Comparison of ENCODE assay signal across 19 cellular contexts in the genomic region with DNA sequence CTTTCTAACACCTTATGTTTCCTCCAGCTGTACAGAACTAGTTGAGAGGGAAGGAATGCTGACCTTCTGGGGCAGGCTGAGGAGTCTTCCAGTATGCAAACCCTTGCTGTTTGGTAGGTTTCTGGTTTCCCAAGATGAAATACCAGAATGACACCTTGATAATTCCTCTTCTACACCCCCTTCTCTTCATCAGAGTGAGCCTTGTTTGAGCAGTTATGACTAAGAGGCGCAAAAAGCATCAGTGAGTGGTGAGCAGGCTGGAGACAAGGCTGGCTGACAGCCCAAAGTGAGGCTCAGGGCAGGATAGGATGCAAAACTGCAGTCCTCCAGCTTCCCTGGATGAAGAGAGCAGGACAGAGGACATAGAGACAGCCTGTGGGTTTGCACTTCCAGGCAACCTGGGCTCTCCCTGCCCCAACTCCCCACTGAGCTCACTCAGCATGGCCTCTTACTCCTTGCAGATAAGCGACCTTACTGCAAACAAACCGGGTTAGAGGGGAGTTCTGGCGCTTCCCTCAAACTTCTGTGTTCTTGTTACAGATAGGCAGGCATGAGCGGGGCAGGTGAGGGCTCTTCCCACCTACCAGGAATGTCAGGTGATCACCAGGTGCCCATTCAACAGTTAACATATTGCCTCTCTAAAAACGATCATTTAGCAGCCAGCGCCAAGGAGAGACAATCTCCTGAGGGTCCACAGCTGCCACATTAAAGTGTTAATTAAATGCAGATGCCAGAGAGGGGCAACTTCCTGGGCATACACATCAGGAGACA. TPM values are rescaled to one million over a fixed set of nuclear protein-coding genes. Genes with fewer than 3 reads are reported as not detected.
DNase-seq lines count a peak whose midpoint lies in the region; ATAC-seq and TF ChIP-seq lines count a peak whose summit lies in the region.
"Had no signal": no experiment of that assay in that cellular context is flagged by ENCODE, and none has a peak within 500 bp of the region (broad histone marks: within the 10 kb centered on the region; RNA-seq: fewer than 3 reads in every experiment).

No MANE protein-coding gene starts in this region.

- peak overlapping the region; percentile 15 for H3K27ac Mint-ChIP-seq in activated T-helper 1 cell treated with anti-CD3 and anti-CD28 coated beads, Interleukin-12 subunit alpha, Interleukin-12 subunit beta, Interleukin-2, Interleukin-4 antibody, amounts not matched to agents 30 ng/mL and 10 ng/mL and 1 ng/mL, durations not matched to agents 14 hours and 24 hours and 36 hours
- H3K27ac Mint-ChIP-seq: T-helper 2 cell treated with Interferon-gamma antibody and Interleukin-4, amounts not matched to agents 5 μg/mL and 100 μg/mL, for 36 hours had no signal

- no peak overlapping the region for H3K27ac ChIP-seq in right atrium auricular region
- peak overlapping the region; percentile 42 for H3K27ac ChIP-seq in hepatocyte
- no peak overlapping the region for H3K27ac ChIP-seq in upper lobe of right lung
- H3K27ac ChIP-seq: breast epithelium, sigmoid colon, vagina had no signal

- H2AFZ ChIP-seq in hepatocyte = no peak overlapping the region

- H3K9me3 ChIP-seq in right atrium auricular region = no peaks in the 10 kb centered on the region
- no peaks in the 10 kb centered on the region for H3K9me3 ChIP-seq in hepatocyte (ENCODE audit: low read depth)
- H3K9me3 ChIP-seq in upper lobe of right lung = no peaks in the 10 kb centered on the region
- H3K9me3 ChIP-seq: breast epithelium, sigmoid colon, vagina had no signal

- no peaks in the 10 kb centered on the region for H3K9me3 Mint-ChIP-seq in activated T-helper 1 cell treated with anti-CD3 and anti-CD28 coated beads, Interleukin-12 subunit alpha, Interleukin-12 subunit beta, Interleukin-2, Interleukin-4 antibody, amounts not matched to agents 30 ng/mL and 10 ng/mL and 1 ng/mL, durations not matched to agents 14 hours and 24 hours and 36 hours
- H3K9me3 Mint-ChIP-seq: CD8-positive, alpha-beta T cell; T-helper 2 cell treated with Interferon-gamma antibody and Interleukin-4, amounts not matched to agents 5 μg/mL and 100 μg/mL, for 36 hours had no signal

- H3K4me1 Mint-ChIP-seq in activated T-helper 1 cell treated with anti-CD3 and anti-CD28 coated beads, Interleukin-12 subunit alpha, Interleukin-12 subunit beta, Interleukin-2, Interleukin-4 antibody, amounts not matched to agents 30 ng/mL and 10 ng/mL and 1 ng/mL, durations not matched to agents 14 hours and 24 hours and 36 hours (ENCODE audit: low read depth) = peaks cover 20% of the 10 kb centered on the region

- H3K9me2 ChIP-seq in hepatocyte (replicated peaks; ENCODE audit: insufficient read depth) = no peaks in the 10 kb centered on the region

- TF ChIP-seq CTCF in right atrium auricular region (IDR thresholded peaks at IDR 0.05) (no peak), hepatocyte (IDR thresholded peaks at IDR 0.05; ENCODE audit: poor library complexity) (no peak), upper lobe of right lung (IDR thresholded peaks at IDR 0.05) (no peak)

- H3K27me3 ChIP-seq in right atrium auricular region (no peaks in the 10 kb centered on the region), hepatocyte (no peaks in the 10 kb centered on the region), upper lobe of right lung (no peaks in the 10 kb centered on the region)
- H3K27me3 ChIP-seq: breast epithelium, sigmoid colon, vagina had no signal

- H3K4me3 Mint-ChIP-seq in activated T-helper 1 cell treated with anti-CD3 and anti-CD28 coated beads, Interleukin-12 subunit alpha, Interleukin-12 subunit beta, Interleukin-2, Interleukin-4 antibody, amounts not matched to agents 30 ng/mL and 10 ng/mL and 1 ng/mL, durations not matched to agents 14 hours and 24 hours and 36 hours = no peak overlapping the region
- H3K4me3 Mint-ChIP-seq: CD8-positive, alpha-beta T cell; T-helper 2 cell treated with Interferon-gamma antibody and Interleukin-4, amounts not matched to agents 5 μg/mL and 100 μg/mL, for 36 hours had no signal

- peaks cover 24% of the 10 kb centered on the region for H3K36me3 Mint-ChIP-seq in activated T-helper 1 cell treated with anti-CD3 and anti-CD28 coated beads, Interleukin-12 subunit alpha, Interleukin-12 subunit beta, Interleukin-2, Interleukin-4 antibody, amounts not matched to agents 30 ng/mL and 10 ng/mL and 1 ng/mL, durations not matched to agents 14 hours and 24 hours and 36 hours (ENCODE audit: low read depth)

- H3K4me2 ChIP-seq in hepatocyte = peak overlapping the region; percentile 1

- ATAC-seq in left cardiac atrium (peak; percentile 41 to 68), upper lobe of right lung (peak; percentile 57), GM21825 (IDR thresholded peaks at IDR 0.05; ENCODE audit: unreplicated experiment) (no peak)
- ATAC-seq: CD8-positive, alpha-beta T cell; left lobe of liver had no signal

- H3K36me3 ChIP-seq in right atrium auricular region = peaks cover 16% of the 10 kb centered on the region
- no peaks in the 10 kb centered on the region for H3K36me3 ChIP-seq in hepatocyte (replicated peaks; ENCODE audit: insufficient read depth, low read depth)
- peaks cover 37% of the 10 kb centered on the region for H3K36me3 ChIP-seq in upper lobe of right lung
- H3K36me3 ChIP-seq: breast epithelium had no signal

- H3K4me3 ChIP-seq in right atrium auricular region (no peak overlapping the region), hepatocyte (no peak overlapping the region), upper lobe of right lung (no peak overlapping the region)
- H3K4me3 ChIP-seq: breast epithelium, sigmoid colon, vagina had no signal

- WGBS in hepatocyte (ENCODE audit: low lambda C conversion rate, missing lambda C conversion rate) = 40% methylated on average over 7 of the region's 7 CpGs

- H3K27me3 Mint-ChIP-seq in activated T-helper 1 cell treated with anti-CD3 and anti-CD28 coated beads, Interleukin-12 subunit alpha, Interleukin-12 subunit beta, Interleukin-2, Interleukin-4 antibody, amounts not matched to agents 30 ng/mL and 10 ng/mL and 1 ng/mL, durations not matched to agents 14 hours and 24 hours and 36 hours (ENCODE audit: insufficient read depth) = no peaks in the 10 kb centered on the region

- H3K4me1 ChIP-seq in right atrium auricular region (peaks cover 0 to 10% of the 10 kb centered on the region in 2 donors), hepatocyte (ENCODE audit: insufficient read depth) (peaks cover 21% of the 10 kb centered on the region), upper lobe of right lung (peaks cover 9% of the 10 kb centered on the region)
- H3K4me1 ChIP-seq: breast epithelium had no signal

- DNase-seq in left cardiac atrium = no peak
- no peak for DNase-seq in right atrium auricular region (ENCODE audit: low spot score)
- no peak for DNase-seq in activated T-helper 1 cell treated with anti-CD3 and anti-CD28 coated beads, Interleukin-12 subunit alpha, Interleukin-12 subunit beta, Interleukin-2, Interleukin-4 antibody, amounts not matched to agents 30 ng/mL and 10 ng/mL and 1 ng/mL, durations not matched to agents 14 hours and 24 hours and 36 hours (ENCODE audit: low spot score)
- DNase-seq in hepatocyte (ENCODE audit: low spot score) = no peak
- DNase-seq in upper lobe of right lung = no peak
- no peak for DNase-seq in NOMO-1 treated with dmso at 0.1 percent for 144 hours (lab: John Stamatoyannopoulos, UW; ENCODE audit: unreplicated experiment)
- no peak for DNase-seq in SIG-M5 treated with dmso at 0.1 percent for 504 hours (lab: John Stamatoyannopoulos, UW; ENCODE audit: unreplicated experiment)
- DNase-seq: activated CD8-positive, alpha-beta memory T cell treated with anti-CD3 and anti-CD28 coated beads, Interleukin-2, amount 50 U/mL, for 48 hours; activated naive CD4-positive, alpha-beta T cell treated with anti-CD3 and anti-CD28 coated beads, Interleukin-2, amount 50 U/mL, for 16 hours; CD8-positive, alpha-beta T cell; hippocampal formation; NCI-H1694 treated with DMSO at 0.1 percent for 48 hours; NCI-H446 treated with DMSO at 0.1 percent for 48 hours; sigmoid colon had no signal

- H4K20me1 ChIP-seq in hepatocyte (ENCODE audit: insufficient read depth, poor library complexity, severe bottlenecking) = no peaks in the 10 kb centered on the region

- intact Hi-C loops in left cardiac atrium (cut with DNase I) = no loop called here
- intact Hi-C loops in activated T-helper 1 cell treated with anti-CD3 and anti-CD28 coated beads, Interleukin-12 subunit alpha, Interleukin-12 subunit beta, Interleukin-2, Interleukin-4 antibody, amounts not matched to agents 30 ng/mL and 10 ng/mL and 1 ng/mL, durations not matched to agents 14 hours and 24 hours and 36 hours (cut with micrococcal nuclease) = no loop called here
- intact Hi-C loops in upper lobe of right lung (cut with DNase I) = no loop called here

- H3K79me2 ChIP-seq in hepatocyte = peaks cover 14% of the 10 kb centered on the region

RNA-seq across cellular contexts. Expression of a gene that starts 5.4 kb away (rescaled TPM):
- 10 to 100 TPM; 26.5 to 30.0 TPM for total RNA-seq in left cardiac atrium
- total RNA-seq in right atrium auricular region = 10 to 100 TPM; 18.7 to 28.9 TPM
- 45.8 and 47.4 TPM in 2 replicates for total RNA-seq in activated T-helper 1 cell treated with anti-CD3 and anti-CD28 coated beads, Interleukin-12 subunit alpha, Interleukin-12 subunit beta, Interleukin-2, Interleukin-4 antibody, amounts not matched to agents 30 ng/mL and 10 ng/mL and 1 ng/mL, durations not matched to agents 14 hours and 24 hours and 36 hours
- total RNA-seq in hepatocyte = 28.5 and 59.3 TPM in 2 replicates
- 45.5 and 52.7 TPM in 2 replicates for polyA plus RNA-seq in hepatocyte
- 67.0 TPM for total RNA-seq in upper lobe of right lung

RNA-seq across cellular contexts. Expression of a gene that starts 51.5 kb away (rescaled TPM):
- total RNA-seq in left cardiac atrium = 10 to 100 TPM; 25.6 to 35.3 TPM
- 10 to 100 TPM; 30.5 to 38.2 TPM for total RNA-seq in right atrium auricular region
- total RNA-seq in activated T-helper 1 cell treated with anti-CD3 and anti-CD28 coated beads, Interleukin-12 subunit alpha, Interleukin-12 subunit beta, Interleukin-2, Interleukin-4 antibody, amounts not matched to agents 30 ng/mL and 10 ng/mL and 1 ng/mL, durations not matched to agents 14 hours and 24 hours and 36 hours = 24.8 and 26.8 TPM in 2 replicates
- total RNA-seq in hepatocyte = 83.1 and 85.3 TPM in 2 replicates
- 56.6 and 70.1 TPM in 2 replicates for polyA plus RNA-seq in hepatocyte
- 42.6 TPM for total RNA-seq in upper lobe of right lung
